1 cellular context compared by ENCODE assay signal in the genomic region with DNA sequence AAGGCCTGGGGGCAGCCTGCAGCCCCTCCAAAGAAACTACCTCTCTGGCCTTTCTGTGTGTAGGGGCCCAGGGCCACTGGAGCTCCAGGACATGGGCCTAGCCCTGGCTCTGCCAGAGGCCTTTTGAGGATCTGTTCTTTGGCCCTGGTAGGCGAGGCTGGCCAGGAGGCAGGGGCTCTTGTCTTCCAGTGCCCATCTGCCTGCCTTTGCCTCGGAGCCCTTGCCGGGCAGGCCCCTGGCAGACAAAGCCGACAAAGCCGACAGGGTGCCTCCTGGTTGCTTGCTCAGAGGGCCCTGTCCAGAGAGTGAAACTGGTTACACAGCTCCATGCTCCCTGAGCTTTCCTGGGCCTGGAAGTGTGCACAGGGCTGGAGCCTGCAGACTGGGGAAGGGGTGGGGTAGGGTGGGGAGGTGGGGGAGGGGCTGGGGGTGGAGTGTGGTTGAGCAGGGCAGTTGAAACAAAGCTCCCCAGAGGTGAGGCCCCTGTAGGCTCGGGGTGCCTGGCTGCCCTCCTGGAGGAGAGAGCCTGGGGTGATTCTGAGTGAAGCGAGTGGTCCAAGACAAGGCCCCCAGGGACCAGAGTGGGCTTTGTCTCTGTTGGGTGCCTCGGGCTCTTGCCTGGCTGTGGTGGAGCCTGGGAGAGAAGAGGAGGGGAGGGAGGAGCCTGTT.
A peak's percentile ranks its signal among the peaks of the same experiment; 100 is the strongest.
TF ChIP-seq lines count a peak whose summit lies in the region.

No MANE protein-coding gene starts in this region.

TF ChIP-seq in H1, 55 proteins besides CTCF, POLR2A, EP300 and RAD21:
- peak; percentile 1 for TF ChIP-seq KDM4A (IDR thresholded peaks at IDR 0.05; ENCODE audit: low read depth, low read length, severe bottlenecking)
- no peak for TF ChIP-seq TAF7 (optimal IDR thresholded peaks at IDR 0.05; ENCODE audit: borderline replicate concordance, low read depth, low read length)
- no peak for TF ChIP-seq BCL11A (IDR thresholded peaks at IDR 0.05; ENCODE audit: low read depth in 2 of 2, low read length in 2 of 2)
- TF ChIP-seq POLR2AphosphoS5 (IDR thresholded peaks at IDR 0.05; ENCODE audit: low read depth, low read length), result peak; percentile 62
